ENCODE assay signal across 9 cellular contexts in genomic region chr17:74008196-74008595, GRCh38.
DNase-seq lines count a peak whose midpoint lies in the region; ATAC-seq and TF ChIP-seq lines count a peak whose summit lies in the region.
"Had no signal": no experiment of that assay in that cellular context is flagged by ENCODE, and none has a peak within 500 bp of the region (broad histone marks: within the 10 kb centered on the region; RNA-seq: fewer than 3 reads in every experiment).

No MANE protein-coding gene starts in this region.

- TF ChIP-seq POLR2A in NB4 (IDR thresholded peaks at IDR 0.05; ENCODE audit: extremely low read depth, insufficient read length): no peak

- TF ChIP-seq CTCF in NB4 (IDR thresholded peaks at IDR 0.05; ENCODE audit: low read depth, low read length) (peak; percentile 55), retinal pigment epithelial cell (conservative IDR thresholded peaks at IDR 0.05; ENCODE audit: low read depth, low read length) (peak; percentile 1)

- H3K4me1 Mint-ChIP-seq in activated CD8-positive, alpha-beta T cell treated with anti-CD3 and anti-CD28 coated beads, Interleukin-2, amount 10 ng/mL, durations not matched to agents 7 days and 5 days (ENCODE audit: low read depth): peaks cover 15% of the 10 kb centered on the region
- H3K4me1 Mint-ChIP-seq: IgD-negative memory B cell had no signal

- peaks cover 13% of the 10 kb centered on the region for H3K27me3 Mint-ChIP-seq in activated CD8-positive, alpha-beta T cell treated with anti-CD3 and anti-CD28 coated beads, Interleukin-2, amount 10 ng/mL, durations not matched to agents 7 days and 5 days (ENCODE audit: low read depth)

- DNase-seq in NCI-H2107 treated with DMSO at 0.1 percent for 48 hours (lab: John Stamatoyannopoulos, UW; ENCODE audit: unreplicated experiment): peak; percentile 13
- DNase-seq in NCI-H2107 (lab: John Stamatoyannopoulos, UW): no peak
- peak; percentile 52 for DNase-seq in NB4 (ENCODE audit: low read depth)
- DNase-seq in activated CD8-positive, alpha-beta T cell treated with anti-CD3 and anti-CD28 coated beads, Interleukin-2, amount 10 ng/mL, durations not matched to agents 7 days and 5 days: peak; percentile 45
- DNase-seq in retinal pigment epithelial cell (ENCODE audit: low read depth): no peak
- no peak for DNase-seq in NCI-H446 treated with DMSO at 0.1 percent for 48 hours (lab: John Stamatoyannopoulos, UW)
- no peak for DNase-seq in kidney glomerular epithelial cell (lab: John Stamatoyannopoulos, UW)

- no peaks in the 10 kb centered on the region for H3K36me3 Mint-ChIP-seq in activated CD8-positive, alpha-beta T cell treated with anti-CD3 and anti-CD28 coated beads, Interleukin-2, amount 10 ng/mL, durations not matched to agents 7 days and 5 days (ENCODE audit: low read depth)
- H3K36me3 Mint-ChIP-seq: IgD-negative memory B cell had no signal

- no peak overlapping the region for H3K27ac Mint-ChIP-seq in activated CD8-positive, alpha-beta T cell treated with anti-CD3 and anti-CD28 coated beads, Interleukin-2, amount 10 ng/mL, durations not matched to agents 7 days and 5 days
- H3K27ac Mint-ChIP-seq: IgD-negative memory B cell had no signal

- CTCF ChIA-PET in activated CD8-positive, alpha-beta T cell treated with anti-CD3 and anti-CD28 coated beads, Interleukin-2, amount 10 ng/mL, durations not matched to agents 7 days and 5 days (lab: Charles Lee): interaction anchor here (0.8 to 2.0 kb wide), 3 partner anchors 9 to 61 kb away, joined by 3 to 7 read pairs (median 4); no protein-coding TSS in a partner anchor

- no peak overlapping the region for H3K4me3 ChIP-seq in NB4 (ENCODE audit: low read depth, low read length)
- no peak overlapping the region for H3K4me3 ChIP-seq in retinal pigment epithelial cell (ENCODE audit: low read length)

- no peak overlapping the region for H3K4me3 Mint-ChIP-seq in activated CD8-positive, alpha-beta T cell treated with anti-CD3 and anti-CD28 coated beads, Interleukin-2, amount 10 ng/mL, durations not matched to agents 7 days and 5 days
- H3K4me3 Mint-ChIP-seq: IgD-negative memory B cell had no signal

- no peak for ATAC-seq in activated CD8-positive, alpha-beta T cell treated with anti-CD3 and anti-CD28 coated beads, Interleukin-2, amount 10 ng/mL, durations not matched to agents 7 days and 5 days
- ATAC-seq in HG03159 (IDR thresholded peaks at IDR 0.05; ENCODE audit: unreplicated experiment): no peak

- POLR2A ChIA-PET in activated CD8-positive, alpha-beta T cell treated with anti-CD3 and anti-CD28 coated beads, Interleukin-2, amount 10 ng/mL, durations not matched to agents 7 days and 5 days (lab: Charles Lee): no interaction called here

- no peaks in the 10 kb centered on the region for H3K9me3 Mint-ChIP-seq in activated CD8-positive, alpha-beta T cell treated with anti-CD3 and anti-CD28 coated beads, Interleukin-2, amount 10 ng/mL, durations not matched to agents 7 days and 5 days (ENCODE audit: insufficient read depth)
- H3K9me3 Mint-ChIP-seq: IgD-negative memory B cell had no signal

Comparison
In these comparisons a context has a peak if more than half of its experiments do, and no peak if none do; other contexts are left out.
1. DNase-seq: peak in NCI-H2107 treated with DMSO at 0.1 percent for 48 hours (single experiment), NB4 (single experiment) and activated CD8-positive, alpha-beta T cell treated with anti-CD3 and anti-CD28 coated beads, Interleukin-2, amount 10 ng/mL, durations not matched to agents 7 days and 5 days (single experiment); none in NCI-H2107 (single experiment), retinal pigment epithelial cell (single experiment), NCI-H446 treated with DMSO at 0.1 percent for 48 hours (single experiment) and kidney glomerular epithelial cell (single experiment).